1 cellular context compared by ENCODE assay signal in the genomic region with DNA sequence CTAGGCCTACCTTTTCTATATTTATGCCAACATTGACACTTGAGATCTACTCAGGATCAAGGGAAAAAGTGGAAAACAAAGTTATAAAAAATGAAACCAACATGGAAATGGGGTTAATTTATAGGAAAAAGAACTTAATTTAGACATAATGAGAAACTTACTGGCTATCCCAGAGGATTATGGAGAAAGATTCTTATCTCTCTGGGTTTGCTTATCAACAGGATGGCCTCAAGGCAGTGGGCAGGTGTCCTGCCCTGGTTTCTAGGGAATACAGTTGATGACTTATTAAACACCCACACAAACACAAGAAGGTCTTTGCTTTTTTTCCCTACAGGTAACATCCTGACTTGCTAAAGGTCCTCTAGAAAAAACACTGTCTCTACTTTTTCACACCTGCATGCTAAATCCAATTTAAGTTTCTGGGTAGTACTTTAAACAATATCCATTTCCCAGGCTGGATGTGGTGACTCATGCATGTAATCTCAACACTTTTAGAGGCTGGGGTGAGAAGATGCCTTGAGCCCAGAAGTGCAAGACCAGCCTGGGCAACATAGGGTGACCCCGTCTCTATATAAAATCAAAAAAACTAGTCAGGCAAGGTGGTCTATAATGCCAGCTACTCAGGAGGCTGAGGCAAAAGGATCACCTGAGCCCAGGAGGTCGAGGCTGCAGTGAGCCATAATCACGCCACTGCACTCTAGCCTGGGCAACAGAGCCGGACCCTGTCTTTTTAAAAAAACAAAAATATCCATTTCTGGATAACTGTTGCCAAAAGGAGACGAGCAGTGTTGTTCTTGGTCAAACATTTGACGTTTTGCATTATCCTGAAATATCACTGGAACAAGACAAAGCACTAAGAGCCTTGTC.
A peak's percentile ranks its signal among the peaks of the same experiment; 100 is the strongest.
TF ChIP-seq lines count a peak whose summit lies in the region.

No MANE protein-coding gene starts in this region.

TF ChIP-seq in endothelial cell of umbilical vein, 7 proteins besides CTCF, POLR2A, EP300 and RAD21:
- TF ChIP-seq MYC (IDR thresholded peaks at IDR 0.05; ENCODE audit: low read depth, low read length) (no peak), JUN (IDR thresholded peaks at IDR 0.05; ENCODE audit: borderline replicate concordance, insufficient read depth, insufficient read length, low read depth) (no peak), FOS (IDR thresholded peaks at IDR 0.05; ENCODE audit: borderline replicate concordance, insufficient read depth, low read length) (peak; percentile 23)
